Comparison of ENCODE assay signal across 8 cellular contexts in genomic region chr13:50594276-50594970, GRCh38.
A peak's percentile ranks its signal among the peaks of the same experiment; 100 is the strongest.
DNase-seq lines count a peak whose midpoint lies in the region; ATAC-seq, FAIRE-seq and TF ChIP-seq lines count a peak whose summit lies in the region.

No MANE protein-coding gene starts in this region.

- no peak overlapping the region for H3K4ac ChIP-seq in trophoblast cell (ENCODE audit: low read depth, low read length)

- H2BK5ac ChIP-seq in trophoblast cell (ENCODE audit: low read depth, low read length, poor library complexity), result no peak overlapping the region

- no peak overlapping the region for H4K8ac ChIP-seq in trophoblast cell (ENCODE audit: low read depth, low read length)

- H3K9me3 Mint-ChIP-seq in activated T-cell treated with anti-CD3 and anti-CD28 coated beads, Interleukin-2, amount 50 U/mL, for 4 hours, result no peaks in the 10 kb centered on the region

- no peak overlapping the region for H3K4me3 ChIP-seq in trophoblast cell (ENCODE audit: low read depth, low read length)

- no peak overlapping the region for H2AFZ ChIP-seq in trophoblast cell (ENCODE audit: insufficient read depth, low read length, poor library complexity)

- no peak overlapping the region for H4K91ac ChIP-seq in trophoblast cell (ENCODE audit: low read depth, low read length)

- ATAC-seq in GM21367 (IDR thresholded peaks at IDR 0.05; ENCODE audit: unreplicated experiment), result peak; percentile 83
- peak; percentile 86 for ATAC-seq in HG03520 (IDR thresholded peaks at IDR 0.05; ENCODE audit: unreplicated experiment)
- peak; percentile 78 to 80 for ATAC-seq in activated T-cell treated with anti-CD3 and anti-CD28 coated beads, Interleukin-2, amount 50 U/mL, for 4 hours

- FAIRE-seq in GM12892 (lab: Jason Lieb, UNC), result peak; percentile 33

- H3K36me3 ChIP-seq in trophoblast cell (ENCODE audit: control insufficient read depth in 1 of 2, insufficient read depth in 2 of 2, low read length in 2 of 2), result no peaks in the 10 kb centered on the region

- H3K4me3 Mint-ChIP-seq in activated T-cell treated with anti-CD3 and anti-CD28 coated beads, Interleukin-2, amount 50 U/mL, for 4 hours, result no peak overlapping the region

- peaks cover 30% of the 10 kb centered on the region for H3K4me1 Mint-ChIP-seq in activated T-cell treated with anti-CD3 and anti-CD28 coated beads, Interleukin-2, amount 50 U/mL, for 4 hours (ENCODE audit: low read depth)

- H3K36me3 Mint-ChIP-seq in activated T-cell treated with anti-CD3 and anti-CD28 coated beads, Interleukin-2, amount 50 U/mL, for 4 hours (ENCODE audit: insufficient read depth), result no peaks in the 10 kb centered on the region

- no CpG with 5 or more reads among the region's 10 CpGs for WGBS in trophoblast cell (ENCODE audit: extremely low coverage, insufficient coverage, insufficient read length)

- H3K4me1 ChIP-seq in trophoblast cell (ENCODE audit: control insufficient read depth in 1 of 2, insufficient read depth in 2 of 2, low read length in 2 of 2), result no peaks in the 10 kb centered on the region

- H3K4me2 ChIP-seq in trophoblast cell (ENCODE audit: low read length), result no peak overlapping the region

- TF ChIP-seq POLR2A in GM12892 (IDR thresholded peaks at IDR 0.05; ENCODE audit: low read depth, low read length), result no peak

- no peak overlapping the region for H3K27ac ChIP-seq in trophoblast cell (ENCODE audit: low read depth, low read length)

- H3K79me2 ChIP-seq in trophoblast cell (ENCODE audit: control insufficient read depth, insufficient read depth, low read length, poor library complexity), result no peaks in the 10 kb centered on the region

- no peak overlapping the region for H3K18ac ChIP-seq in trophoblast cell (ENCODE audit: low read length)

- no peaks in the 10 kb centered on the region for H3K27me3 ChIP-seq in trophoblast cell (ENCODE audit: insufficient read depth, low read length)

- H3K79me1 ChIP-seq in trophoblast cell (ENCODE audit: low read length), result no peaks in the 10 kb centered on the region

- H4K12ac ChIP-seq in trophoblast cell (ENCODE audit: low read depth, low read length), result no peak overlapping the region

- no peaks in the 10 kb centered on the region for H3K27me3 Mint-ChIP-seq in activated T-cell treated with anti-CD3 and anti-CD28 coated beads, Interleukin-2, amount 50 U/mL, for 4 hours (ENCODE audit: low read depth)

- H3K9ac ChIP-seq in trophoblast cell (ENCODE audit: low read length), result no peak overlapping the region

- no peak overlapping the region for H3K23ac ChIP-seq in trophoblast cell (ENCODE audit: low read length)

- H2BK12ac ChIP-seq in trophoblast cell (ENCODE audit: low read length), result no peak overlapping the region

- H2AK5ac ChIP-seq in trophoblast cell (ENCODE audit: low read length), result no peak overlapping the region

- H3K14ac ChIP-seq in trophoblast cell (ENCODE audit: low read length), result no peak overlapping the region

- peak; percentile 27 for DNase-seq in GM12892 (ENCODE audit: insufficient read length)
- no peak for DNase-seq in activated T-cell treated with anti-CD3 and anti-CD28 coated beads, Interleukin-2, amount 50 U/mL, for 4 hours
- peak; percentile 26 for DNase-seq in stimulated activated CD4-positive, alpha-beta T cell treated with anti-CD3 and anti-CD28 coated beads, Interleukin-4, amount 100 ng/mL, for 24 hours
- DNase-seq in trophoblast cell, result no peak
- DNase-seq in ureter (ENCODE audit: low spot score), result no peak
- DNase-seq in NCI-H345 (lab: John Stamatoyannopoulos, UW), result no peak

- H2BK120ac ChIP-seq in trophoblast cell (ENCODE audit: insufficient read depth, low read length, poor library complexity), result no peak overlapping the region

- no peaks in the 10 kb centered on the region for H3K9me3 ChIP-seq in trophoblast cell (ENCODE audit: insufficient read depth, low read depth, low read length)

Comparison
In these comparisons a context has a peak if more than half of its experiments do, and no peak if none do; other contexts are left out.
1. DNase-seq: peak in GM12892 (single experiment) and stimulated activated CD4-positive, alpha-beta T cell treated with anti-CD3 and anti-CD28 coated beads, Interleukin-4, amount 100 ng/mL, for 24 hours (single experiment); none in activated T-cell treated with anti-CD3 and anti-CD28 coated beads, Interleukin-2, amount 50 U/mL, for 4 hours (single experiment), trophoblast cell (0 of 2), ureter (single experiment) and NCI-H345 (single experiment).
2. Peak in every context shown above with its lines, with median percentiles within 50 percentile points of each other: ATAC-seq.